Comparison of ENCODE assay signal across 10 cellular contexts in genomic region chr1:229229137-229229720, GRCh38. TPM values are rescaled to one million over a fixed set of nuclear protein-coding genes. Genes with fewer than 3 reads are reported as not detected.
A peak's percentile ranks its signal among the peaks of the same experiment; 100 is the strongest.
DNase-seq lines count a peak whose midpoint lies in the region; ATAC-seq, FAIRE-seq and TF ChIP-seq lines count a peak whose summit lies in the region.
"Had no signal": no experiment of that assay in that cellular context is flagged by ENCODE, and none has a peak within 500 bp of the region (broad histone marks: within the 10 kb centered on the region; RNA-seq: fewer than 3 reads in every experiment).

No MANE protein-coding gene starts in this region.

- H3K56ac ChIP-seq in H1 (replicated peaks; ENCODE audit: insufficient read length, low read depth, low read length), result no peak overlapping the region

- peak overlapping the region; percentile 59 to 67 for H3K4me2 ChIP-seq in H1 (ENCODE audit: insufficient read depth in 1 of 2, low read depth in 2 of 2, low read length in 2 of 2)

- TF ChIP-seq CTCF in H1 (IDR thresholded peaks at IDR 0.05; ENCODE audit: control extremely low read depth in 1 of 3, insufficient read depth in 1 of 3, low read depth in 1 of 3, low read length in 3 of 3) (no peak), vagina (IDR thresholded peaks at IDR 0.05) (no peak)

- H3K27ac ChIP-seq in H1 (ENCODE audit: low read depth, low read length) (peak overlapping the region; percentile 70), mucosa of rectum (ENCODE audit: low read depth in 2 of 2, low read length in 2 of 2) (no peak overlapping the region), vagina (peak overlapping the region; percentile 60)

- intact Hi-C loops in Right ventricle myocardium inferior (cut with DNase I) (loop anchor here (5.0 kb wide), 1 partner anchor 72 kb away; no protein-coding TSS in a partner anchor), cardiac septum (cut with DNase I) (loop anchor here (5.0 kb wide), 1 partner anchor 537 kb away; no protein-coding TSS in a partner anchor), vagina (cut with DNase I) (no loop called here)

- H2AFZ ChIP-seq in H1 (ENCODE audit: low read length), result 0 out of 2 replicates have a peak overlapping the region, but pooled peaks have one; percentile 8

- H3K23me2 ChIP-seq in H1 (ENCODE audit: low read depth, low read length), result no peaks in the 10 kb centered on the region

- no peak overlapping the region for H3K4ac ChIP-seq in H1 (replicated peaks; ENCODE audit: insufficient read length, low read depth, low read length)

- H3K79me2 ChIP-seq in H1 (ENCODE audit: control insufficient read depth in 1 of 2, insufficient read depth in 2 of 2, low read length in 2 of 2), result no peaks in the 10 kb centered on the region

- no peak overlapping the region for H3K23ac ChIP-seq in H1 (ENCODE audit: insufficient read length)

- H3K79me1 ChIP-seq in H1 (ENCODE audit: low read depth, low read length), result no peaks in the 10 kb centered on the region

- peak overlapping the region; percentile 66; the same call in 1 of the 2 replicates for H3K18ac ChIP-seq in H1 (ENCODE audit: extremely low read depth, low read length)

- no peak for TF ChIP-seq POLR2A in H1 (IDR thresholded peaks at IDR 0.05; ENCODE audit: control extremely low read depth in 1 of 2, low read depth in 2 of 2, low read length in 2 of 2)
- TF ChIP-seq POLR2A in vagina (IDR thresholded peaks at IDR 0.05), result no peak

- peak; percentile 74 for FAIRE-seq in H1 (lab: Jason Lieb, UNC)

- no peak overlapping the region for H3K14ac ChIP-seq in H1 (ENCODE audit: insufficient read length)

- H2BK120ac ChIP-seq in H1 (replicated peaks; ENCODE audit: low read depth, low read length), result peak overlapping the region; percentile 65

- peak overlapping the region in 3 of 4 experiments; percentile 19 to 33 (median 32); a peak in 5 of 8 replicates for H3K4me3 ChIP-seq in H1 (ENCODE audit: extremely low read depth in 1 of 4, insufficient read depth in 2 of 4, low read depth in 3 of 4, low read length in 4 of 4)
- peak overlapping the region; percentile 18 to 51 for H3K4me3 ChIP-seq in mucosa of rectum (ENCODE audit: low read length in 2 of 2)
- no peak overlapping the region for H3K4me3 ChIP-seq in vagina

- ATAC-seq in Right ventricle myocardium inferior (peak; percentile 24), GM18511 (IDR thresholded peaks at IDR 0.05; ENCODE audit: unreplicated experiment) (no peak), GM19035 (IDR thresholded peaks at IDR 0.05; ENCODE audit: unreplicated experiment) (no peak)

- peak overlapping the region; percentile 80 for H2BK12ac ChIP-seq in H1 (ENCODE audit: low read depth, low read length)

- H3K36me3 ChIP-seq in H1 (ENCODE audit: control insufficient read depth in 2 of 4, insufficient read depth in 4 of 4, low read length in 3 of 4), result no peaks in the 10 kb centered on the region
- no peaks in the 10 kb centered on the region for H3K36me3 ChIP-seq in mucosa of rectum (ENCODE audit: control insufficient read depth in 2 of 2, insufficient read depth in 2 of 2, low read length in 2 of 2)
- H3K36me3 ChIP-seq in vagina, result no peaks in the 10 kb centered on the region

- peak overlapping the region; percentile 68 for H2BK20ac ChIP-seq in H1 (ENCODE audit: low read length)

- peak overlapping the region; percentile 96; the same call in 1 of the 2 replicates for H2AK5ac ChIP-seq in H1 (ENCODE audit: low read depth, low read length)

- CTCF ChIA-PET in H1 (lab: Charles Lee; ENCODE audit: partially characterized antibody), result interaction anchor here (0.6 to 5.7 kb wide), 18 partner anchors 10 to 564 kb away, joined by 3 to 43 read pairs (median 4); no protein-coding TSS in a partner anchor

- peak in 1 of 2 experiments; percentile 2; a peak in 1 of 3 replicates for TF ChIP-seq EP300 in H1 (IDR thresholded peaks at IDR 0.05; ENCODE audit: borderline replicate concordance in 1 of 2, low read depth in 2 of 2, low read length in 2 of 2)

- peak overlapping the region; percentile 75 for H4K91ac ChIP-seq in H1 (replicated peaks; ENCODE audit: insufficient read length, low read length)

- no peaks in the 10 kb centered on the region for H3K27me3 ChIP-seq in H1 (replicated peaks in 1 of 4; ENCODE audit: control insufficient read depth in 3 of 4, extremely low read depth in 1 of 4, insufficient read depth in 3 of 4, low read length in 3 of 4)
- peaks cover 0 to 3% of the 10 kb centered on the region in 2 donors for H3K27me3 ChIP-seq in mucosa of rectum (ENCODE audit: control insufficient read depth in 2 of 2, insufficient read depth in 2 of 2, low read length in 2 of 2)
- no peaks in the 10 kb centered on the region for H3K27me3 ChIP-seq in vagina

- no peak overlapping the region for H4K5ac ChIP-seq in H1 (ENCODE audit: insufficient read length, low read depth, low read length)

- peak overlapping the region; percentile 94 for H2BK5ac ChIP-seq in H1 (ENCODE audit: low read depth, low read length)

- H3K9ac ChIP-seq in H1 (replicated peaks in 1 of 4; ENCODE audit: extremely low read depth in 1 of 4, low read depth in 3 of 4, low read length in 3 of 4), result peak overlapping the region in 2 of 4 experiments; percentile 1 to 41; a peak in 3 of 7 replicates
- peak overlapping the region in 1 of 2 donors; percentile 41 for H3K9ac ChIP-seq in mucosa of rectum (ENCODE audit: low read depth in 1 of 2, low read length in 2 of 2)

- TF ChIP-seq RAD21 in H1 (IDR thresholded peaks at IDR 0.05 in 1 of 2, conservative IDR thresholded peaks at IDR 0.05 in 1 of 2; ENCODE audit: low read depth in 2 of 2, low read length in 2 of 2), result no peak

- H3K4me1 ChIP-seq in H1 (replicated peaks in 1 of 4; ENCODE audit: control insufficient read depth in 3 of 4, insufficient read depth in 4 of 4, low read length in 3 of 4) (peaks cover 22 to 43% (median 31%) of the 10 kb centered on the region in 4 experiments), mucosa of rectum (ENCODE audit: control insufficient read depth in 2 of 2, insufficient read depth in 2 of 2, low read length in 2 of 2) (peaks cover 25 to 28% of the 10 kb centered on the region in 2 donors), vagina (peaks cover 49% of the 10 kb centered on the region)

- WGBS in H1 (ENCODE audit: extremely low coverage in 1 of 2, insufficient coverage in 1 of 2, insufficient read length in 1 of 2, insufficient replicate concordance in 2 of 2, low coverage in 1 of 2, low lambda C conversion rate in 2 of 2, missing lambda C conversion rate in 1 of 2), 2 experiments, result 18% methylated on average over 7 of the region's 7 CpGs; no CpG with 5 or more reads in 1 of the 2 experiments

- POLR2A ChIA-PET in H1 (lab: Charles Lee; ENCODE audit: partially characterized antibody), result interaction anchor here (0.8 to 1.9 kb wide), 7 partner anchors 8 to 307 kb away, joined by 3 to 8 read pairs (median 3); partner anchors contain the start of gene NUP133

- H4K8ac ChIP-seq in H1 (ENCODE audit: extremely low read depth, insufficient read depth, low read length), result no peak overlapping the region; the same call in 1 of the 2 replicates

- no peaks in the 10 kb centered on the region for H4K20me1 ChIP-seq in H1 (replicated peaks in 1 of 2; ENCODE audit: control insufficient read depth in 1 of 2, insufficient read depth in 2 of 2, low read length in 2 of 2)

- H2BK15ac ChIP-seq in H1 (ENCODE audit: low read length), result no peak overlapping the region

- no peak for DNase-seq in Right ventricle myocardium inferior (ENCODE audit: missing footprints)
- DNase-seq in cardiac septum (ENCODE audit: low spot score), result no peak
- peak in 1 of 2 experiments; percentile 50 for DNase-seq in H1 (ENCODE audit: low read depth in 1 of 2, low spot score in 2 of 2)
- DNase-seq in vagina (ENCODE audit: extremely low spot score in 2 of 2), result peak in 1 of 2 donors; percentile 61
- no peak for DNase-seq in NCI-H2081 (lab: John Stamatoyannopoulos, UW)
- DNase-seq: NCI-H1694 treated with DMSO at 0.1 percent for 48 hours; stimulated activated CD8-positive, alpha-beta memory T cell treated with anti-CD3 and anti-CD28 coated beads, Interleukin-4, amount 100 ng/mL, for 48 hours had no signal

- H3K9me3 ChIP-seq in H1 (ENCODE audit: insufficient read depth in 2 of 2, low read depth in 1 of 2, low read length in 1 of 2) (no peaks in the 10 kb centered on the region), mucosa of rectum (ENCODE audit: control insufficient read depth in 2 of 2, low read length in 2 of 2) (no peaks in the 10 kb centered on the region), vagina (no peaks in the 10 kb centered on the region)

TF ChIP-seq in H1, 55 proteins besides CTCF, POLR2A, EP300 and RAD21 (continues in another document):
- TF ChIP-seq KDM1A (IDR thresholded peaks at IDR 0.05; ENCODE audit: borderline replicate concordance, low read length) (no peak), SP2 (IDR thresholded peaks at IDR 0.05; ENCODE audit: low read length) (no peak), SIN3A (conservative IDR thresholded peaks at IDR 0.05 in 1 of 2, IDR thresholded peaks at IDR 0.05 in 1 of 2; ENCODE audit: low read depth in 1 of 2, low read length in 2 of 2) (no peak), BRCA1 (IDR thresholded peaks at IDR 0.05; ENCODE audit: low read depth, low read length) (no peak), RFX5 (IDR thresholded peaks at IDR 0.05; ENCODE audit: borderline replicate concordance, low read depth, low read length) (no peak), ASH2L (IDR thresholded peaks at IDR 0.05; ENCODE audit: low read length) (peak; percentile 7), NRF1 (IDR thresholded peaks at IDR 0.05; ENCODE audit: low read depth, low read length) (no peak), BACH1 (IDR thresholded peaks at IDR 0.05; ENCODE audit: low read length) (0 out of 2 replicates have a peak, but pooled peaks have one; percentile 45), TAF7 (optimal IDR thresholded peaks at IDR 0.05; ENCODE audit: borderline replicate concordance, low read depth, low read length) (no peak), CBX8 (IDR thresholded peaks at IDR 0.05; ENCODE audit: borderline replicate concordance, low read depth, low read length) (no peak), TEAD4 (IDR thresholded peaks at IDR 0.05; ENCODE audit: low read depth, low read length) (peak; percentile 73), JUND (IDR thresholded peaks at IDR 0.05; ENCODE audit: low read length) (no peak), MAFK (IDR thresholded peaks at IDR 0.05; ENCODE audit: low read depth, low read length) (no peak), TBP (IDR thresholded peaks at IDR 0.05; ENCODE audit: low read depth, low read length) (peak; percentile 27; the same call in 1 of the 2 replicates)

RNA-seq across cellular contexts. Expression of gene RAB4A, which starts 41.7 kb away (rescaled TPM):
- total RNA-seq in Right ventricle myocardium inferior, result 131 TPM
- total RNA-seq in cardiac septum, result 124 TPM
- 68.8 and 73.4 TPM in 2 replicates for total RNA-seq in H1 (2021; fragmentation: NEBNext Ultra II Directional; extraction: Animal tissue kit (Norgen Biotek cat#: 25700))
- 13.3 and 16.7 TPM in 2 replicates for polyA plus RNA-seq in H1 (2011; rRNA removed)
- polyA plus RNA-seq in H1 (2011; cell fraction: cytosol; rRNA removed), result 30.0 TPM
- polyA plus RNA-seq in H1 (2011; cell fraction: nucleus; rRNA removed), result 12.3 TPM
- 34.1 to 42.5 TPM (median 36.4 TPM) in 4 replicates for polyA plus RNA-seq in H1 (2012, experiment 1 of 2)
- 26.9 TPM for polyA plus RNA-seq in H1 (2012, experiment 2 of 2)
- polyA plus RNA-seq in H1 (2013, experiment 1 of 2), result 20.3 TPM
- polyA plus RNA-seq in H1 (2013, experiment 2 of 2), result 21.3 TPM
- polyA minus RNA-seq in H1 (2011; rRNA and poly(A)+ RNA removed), result 5.7 and 6.6 TPM in 2 replicates
- polyA minus RNA-seq in H1 (2011; cell fraction: cytosol; rRNA and poly(A)+ RNA removed), result 11.6 TPM
- 19.8 TPM for polyA minus RNA-seq in H1 (2011; cell fraction: nucleus; rRNA and poly(A)+ RNA removed)
- 16.5 TPM for total RNA-seq in vagina

Comparison
In these comparisons a context has a peak if more than half of its experiments do, and no peak if none do; other contexts are left out.
1. H3K27ac ChIP-seq: peak in H1 (single experiment) and vagina (single experiment); none in mucosa of rectum (0 of 2).
2. H3K4me3 ChIP-seq: peak in H1 (3 of 4) and mucosa of rectum (2 of 2); none in vagina (0 of 2).